ENCODE assay signal across 9 cellular contexts in genomic region chr5:17190242-17190778, GRCh38. TPM values are rescaled to one million over a fixed set of nuclear protein-coding genes. Genes with fewer than 3 reads are reported as not detected.
A peak's percentile ranks its signal among the peaks of the same experiment; 100 is the strongest.
DNase-seq lines count a peak whose midpoint lies in the region; ATAC-seq and TF ChIP-seq lines count a peak whose summit lies in the region.
"Had no signal": no experiment of that assay in that cellular context is flagged by ENCODE, and none has a peak within 500 bp of the region (broad histone marks: within the 10 kb centered on the region; RNA-seq: fewer than 3 reads in every experiment).

No MANE protein-coding gene starts in this region.

- no peaks in the 10 kb centered on the region for H3K4me1 ChIP-seq in neural progenitor cell

- no peak overlapping the region for H2AFZ ChIP-seq in neural progenitor cell (replicated peaks)

- H3K4me2 ChIP-seq in neural progenitor cell: no peak overlapping the region

- no peak overlapping the region for H3K4me3 ChIP-seq in neural progenitor cell

- peaks cover 2% of the 10 kb centered on the region for H3K9me3 Mint-ChIP-seq in neural progenitor cell
- no peaks in the 10 kb centered on the region for H3K9me3 Mint-ChIP-seq in activated CD8-positive, alpha-beta memory T cell treated with anti-CD3 and anti-CD28 coated beads, Interleukin-2, amount 10 ng/mL, durations not matched to agents 7 days and 5 days (ENCODE audit: low read depth)
- H3K9me3 Mint-ChIP-seq: activated naive CD4-positive, alpha-beta T cell treated with anti-CD3 and anti-CD28 coated beads, Interleukin-2, amount 50 U/mL, for 72 hours had no signal

- H4K20me1 ChIP-seq in neural progenitor cell (ENCODE audit: low read depth): no peaks in the 10 kb centered on the region

- CTCF ChIA-PET in activated CD8-positive, alpha-beta memory T cell treated with anti-CD3 and anti-CD28 coated beads, Interleukin-2, amount 10 ng/mL, durations not matched to agents 7 days and 5 days (lab: Charles Lee): interaction anchor here (0.8 to 2.9 kb wide), 12 partner anchors 10 to 764 kb away, joined by 3 to 12 read pairs (median 3); no protein-coding TSS in a partner anchor

- peaks cover 2% of the 10 kb centered on the region for H3K36me3 Mint-ChIP-seq in neural progenitor cell
- no peaks in the 10 kb centered on the region for H3K36me3 Mint-ChIP-seq in activated CD8-positive, alpha-beta memory T cell treated with anti-CD3 and anti-CD28 coated beads, Interleukin-2, amount 10 ng/mL, durations not matched to agents 7 days and 5 days
- H3K36me3 Mint-ChIP-seq: activated naive CD4-positive, alpha-beta T cell treated with anti-CD3 and anti-CD28 coated beads, Interleukin-2, amount 50 U/mL, for 72 hours had no signal

- H3K79me2 ChIP-seq in neural progenitor cell (ENCODE audit: low read depth): no peaks in the 10 kb centered on the region

- ATAC-seq in activated CD8-positive, alpha-beta memory T cell treated with anti-CD3 and anti-CD28 coated beads, Interleukin-2, amount 10 ng/mL, durations not matched to agents 7 days and 5 days: no peak

- no peak overlapping the region for H3K27ac Mint-ChIP-seq in neural progenitor cell
- no peak overlapping the region for H3K27ac Mint-ChIP-seq in activated CD8-positive, alpha-beta memory T cell treated with anti-CD3 and anti-CD28 coated beads, Interleukin-2, amount 10 ng/mL, durations not matched to agents 7 days and 5 days
- H3K27ac Mint-ChIP-seq: activated naive CD4-positive, alpha-beta T cell treated with anti-CD3 and anti-CD28 coated beads, Interleukin-2, amount 50 U/mL, for 72 hours had no signal

- H3F3A ChIP-seq in neural progenitor cell (ENCODE audit: low read depth): peaks cover 8% of the 10 kb centered on the region

- TF ChIP-seq CTCF in neural progenitor cell (IDR thresholded peaks at IDR 0.05): peak; percentile 96

- DNase-seq in NCI-H2227 (lab: John Stamatoyannopoulos, UW; ENCODE audit: unreplicated experiment) (peak; percentile 1), NCI-H2227 treated with DMSO at 0.1 percent for 48 hours (lab: John Stamatoyannopoulos, UW) (no peak), Kasumi-1 (lab: John Stamatoyannopoulos, UW) (peak; percentile 74 to 82), SIG-M5 treated with dmso at 0.1 percent for 504 hours (lab: John Stamatoyannopoulos, UW; ENCODE audit: unreplicated experiment) (peak; percentile 70), fibroblast of gingiva (ENCODE audit: low read depth) (peak; percentile 94), neural progenitor cell (ENCODE audit: low spot score) (peak; percentile 66), cortex of kidney (lab: John Stamatoyannopoulos, UW) (no peak)
- no peak for DNase-seq in activated CD8-positive, alpha-beta memory T cell treated with anti-CD3 and anti-CD28 coated beads, Interleukin-2, amount 10 ng/mL, durations not matched to agents 7 days and 5 days

- peaks cover 16% of the 10 kb centered on the region for H3K4me1 Mint-ChIP-seq in neural progenitor cell
- no peaks in the 10 kb centered on the region for H3K4me1 Mint-ChIP-seq in activated CD8-positive, alpha-beta memory T cell treated with anti-CD3 and anti-CD28 coated beads, Interleukin-2, amount 10 ng/mL, durations not matched to agents 7 days and 5 days

- H3K4me3 Mint-ChIP-seq in neural progenitor cell: no peak overlapping the region
- H3K4me3 Mint-ChIP-seq in activated CD8-positive, alpha-beta memory T cell treated with anti-CD3 and anti-CD28 coated beads, Interleukin-2, amount 10 ng/mL, durations not matched to agents 7 days and 5 days: no peak overlapping the region

- peaks cover 10% of the 10 kb centered on the region for H3K27me3 Mint-ChIP-seq in neural progenitor cell (ENCODE audit: insufficient read depth, low read depth)
- H3K27me3 Mint-ChIP-seq in activated CD8-positive, alpha-beta memory T cell treated with anti-CD3 and anti-CD28 coated beads, Interleukin-2, amount 10 ng/mL, durations not matched to agents 7 days and 5 days: no peaks in the 10 kb centered on the region

- H3K9me3 ChIP-seq in neural progenitor cell (ENCODE audit: low read depth): no peaks in the 10 kb centered on the region

- no peaks in the 10 kb centered on the region for H3K36me3 ChIP-seq in neural progenitor cell

- H3K9ac ChIP-seq in neural progenitor cell: no peak overlapping the region

- H3K27me3 ChIP-seq in neural progenitor cell: no peaks in the 10 kb centered on the region

- H3K27ac ChIP-seq in neural progenitor cell: no peak overlapping the region

RNA-seq across cellular contexts. Expression of gene BASP1, which starts 27.1 kb away (rescaled TPM):
- total RNA-seq in neural progenitor cell (ENCODE audit: low replicate concordance): 158 and 215 TPM in 2 replicates
- under 1 TPM in 1 of 2 experiments, not detected in 1; 0.75 TPM for total RNA-seq in activated CD8-positive, alpha-beta memory T cell treated with anti-CD3 and anti-CD28 coated beads, Interleukin-2, amount 10 ng/mL, durations not matched to agents 7 days and 5 days

Comparison
In these comparisons a context has a peak if more than half of its experiments do, and no peak if none do; other contexts are left out.
1. DNase-seq: peak in NCI-H2227 (single experiment), Kasumi-1 (2 of 2), SIG-M5 treated with dmso at 0.1 percent for 504 hours (single experiment), fibroblast of gingiva (single experiment) and neural progenitor cell (single experiment); none in NCI-H2227 treated with DMSO at 0.1 percent for 48 hours (single experiment), activated CD8-positive, alpha-beta memory T cell treated with anti-CD3 and anti-CD28 coated beads, Interleukin-2, amount 10 ng/mL, durations not matched to agents 7 days and 5 days (single experiment) and cortex of kidney (single experiment).
2. RNA of gene BASP1, which starts 27.1 kb away (total RNA-seq): 158 to 215 TPM in neural progenitor cell; 0.75 TPM in activated CD8-positive, alpha-beta memory T cell treated with anti-CD3 and anti-CD28 coated beads, Interleukin-2, amount 10 ng/mL, durations not matched to agents 7 days and 5 days; every median in the first group is over 10 times any median in the second.